Comparison of ENCODE assay signal across 8 cellular contexts in the genomic region with DNA sequence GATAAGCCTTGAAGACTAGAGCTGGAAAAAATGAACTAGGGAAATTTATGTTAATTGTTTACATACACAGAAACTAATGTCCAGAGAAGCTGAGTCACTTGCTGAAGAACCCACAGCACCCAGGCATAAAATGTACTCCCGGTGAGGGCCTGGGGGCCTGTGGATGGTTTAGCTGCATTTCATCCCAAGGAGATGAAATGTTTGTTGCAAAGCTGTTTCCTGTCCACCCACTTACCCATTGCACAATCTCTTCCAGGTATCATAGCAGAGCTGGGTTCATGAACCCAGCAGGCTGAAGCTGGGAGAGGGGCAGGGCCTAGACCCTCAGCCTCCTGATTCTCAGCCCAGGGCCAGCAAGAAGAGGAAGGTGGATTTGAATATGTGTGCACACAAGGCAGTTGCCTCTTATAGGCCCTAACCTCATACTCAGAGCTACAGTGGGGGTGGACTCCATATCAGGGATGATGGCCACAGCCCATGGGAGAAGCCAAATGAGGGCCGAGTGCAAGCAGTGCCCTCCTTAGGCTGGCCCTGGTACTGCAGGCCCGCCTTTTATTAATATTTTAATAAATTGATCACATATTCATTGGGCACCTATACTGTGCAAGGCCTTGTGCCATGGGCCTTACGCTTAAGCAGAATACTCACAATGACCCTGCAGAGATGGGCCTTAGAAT.
DNase-seq lines count a peak whose midpoint lies in the region; ATAC-seq and TF ChIP-seq lines count a peak whose summit lies in the region.
"Had no signal": no experiment of that assay in that cellular context is flagged by ENCODE, and none has a peak within 500 bp of the region (broad histone marks: within the 10 kb centered on the region; RNA-seq: fewer than 3 reads in every experiment).

No MANE protein-coding gene starts in this region.

- H3K27me3 ChIP-seq in adipocyte (replicated peaks; ENCODE audit: control insufficient read depth, insufficient read depth, low read length) (peaks cover 15% of the 10 kb centered on the region), thoracic aorta (replicated peaks; ENCODE audit: insufficient read depth) (no peaks in the 10 kb centered on the region)
- H3K27me3 ChIP-seq: neutrophil had no signal

- no peak overlapping the region for H3K9ac ChIP-seq in adipocyte (ENCODE audit: low read length)

- DNase-seq in DMS53 treated with DMSO at 0.1 percent for 48 hours (lab: John Stamatoyannopoulos, UW; ENCODE audit: unreplicated experiment) (peak; percentile 36), HS-27A (ENCODE audit: low read depth) (peak; percentile 14), adipocyte (ENCODE audit: low read depth) (peak; percentile 66), iPS-NIHi11 (ENCODE audit: low spot score) (peak; percentile 76), thoracic aorta (ENCODE audit: low spot score) (no peak)

- ATAC-seq in thoracic aorta (ENCODE audit: insufficient number of reproducible peaks, low FRiP score, low read depth) (peak; percentile 56), HG03039 (IDR thresholded peaks at IDR 0.05; ENCODE audit: unreplicated experiment) (no peak), GM18505 (IDR thresholded peaks at IDR 0.05; ENCODE audit: unreplicated experiment) (no peak)

- H3K4me3 ChIP-seq in adipocyte (ENCODE audit: low read length) (no peak overlapping the region), thoracic aorta (no peak overlapping the region)

- peaks cover 2% of the 10 kb centered on the region for H3K4me1 ChIP-seq in adipocyte (ENCODE audit: control insufficient read depth, insufficient read depth, low read length)
- H3K4me1 ChIP-seq in thoracic aorta (ENCODE audit: control insufficient read depth in 1 of 2, low read depth in 2 of 2), result no peaks in the 10 kb centered on the region

- no peaks in the 10 kb centered on the region for H3K9me3 ChIP-seq in adipocyte (ENCODE audit: control insufficient read depth, low read length)
- H3K9me3 ChIP-seq in thoracic aorta, result no peaks in the 10 kb centered on the region
- H3K9me3 ChIP-seq: neutrophil had no signal

- H3K27ac ChIP-seq in thoracic aorta, result no peak overlapping the region
- H3K27ac ChIP-seq: neutrophil had no signal

- TF ChIP-seq CTCF in thoracic aorta (IDR thresholded peaks at IDR 0.05), result peak; percentile 69

- TF ChIP-seq POLR2A in GM18505 (IDR thresholded peaks at IDR 0.05; ENCODE audit: borderline replicate concordance, extremely low read depth, insufficient read depth, insufficient read length), result no peak

- H3K36me3 ChIP-seq in adipocyte (ENCODE audit: control insufficient read depth, insufficient read depth, low read length, severe bottlenecking) (no peaks in the 10 kb centered on the region), thoracic aorta (no peaks in the 10 kb centered on the region)
- H3K36me3 ChIP-seq: neutrophil had no signal
